ENCODE assay signal across 8 cellular contexts in genomic region chr5:139392678-139393496, GRCh38. TPM values are rescaled to one million over a fixed set of nuclear protein-coding genes. Genes with fewer than 3 reads are reported as not detected.
A peak's percentile ranks its signal among the peaks of the same experiment; 100 is the strongest.
DNase-seq lines count a peak whose midpoint lies in the region; ATAC-seq and TF ChIP-seq lines count a peak whose summit lies in the region.

No MANE protein-coding gene starts in this region.

- DNase-seq in NCI-H524 (lab: John Stamatoyannopoulos, UW), result peak; percentile 29 to 56
- no peak for DNase-seq in NCI-H524 treated with DMSO at 0.1 percent for 48 hours (lab: John Stamatoyannopoulos, UW)
- peak; percentile 76 for DNase-seq in NCI-H748 (lab: John Stamatoyannopoulos, UW; ENCODE audit: unreplicated experiment)
- DNase-seq in activated CD8-positive, alpha-beta memory T cell treated with anti-CD3 and anti-CD28 coated beads, Interleukin-2, amount 50 U/mL, for 4 hours, result peak; percentile 75
- no peak for DNase-seq in tibial nerve (ENCODE audit: low spot score in 2 of 2)

- 12 to 20% methylated on average over 69 to 73 of the region's 77 CpGs for WGBS in tibial nerve, 2 donors

- H3K4me3 ChIP-seq in neutrophil (ENCODE audit: low read depth in 1 of 2, low read length in 1 of 2), result peak overlapping the region; percentile 59 to 73
- peak overlapping the region in 3 of 4 donors; percentile 26 to 57 (median 53) for H3K4me3 ChIP-seq in tibial nerve

- peaks cover 55% of the 10 kb centered on the region for H3K27me3 ChIP-seq in neutrophil
- peaks cover 0 to 35% of the 10 kb centered on the region in 2 donors for H3K27me3 ChIP-seq in tibial nerve

- H3K27ac ChIP-seq in neutrophil, result peak overlapping the region; percentile 49
- peak overlapping the region in 1 of 4 donors; percentile 74 for H3K27ac ChIP-seq in tibial nerve

- ATAC-seq in HG02852 (IDR thresholded peaks at IDR 0.05; ENCODE audit: unreplicated experiment) (peak; percentile 50), esophagus mucosa (peak; percentile 62)

- H3K4me1 ChIP-seq in neutrophil (ENCODE audit: control insufficient read depth in 1 of 2, insufficient read depth in 1 of 2, low read depth in 1 of 2, low read length in 1 of 2), result peaks cover 41% of the 10 kb centered on the region in 2 experiments
- peaks cover 0 to 47% (median 21%) of the 10 kb centered on the region in 4 donors for H3K4me1 ChIP-seq in tibial nerve

- no peaks in the 10 kb centered on the region for H3K9me3 ChIP-seq in neutrophil
- no peaks in the 10 kb centered on the region for H3K9me3 ChIP-seq in tibial nerve

- TF ChIP-seq CTCF in neutrophil (IDR thresholded peaks at IDR 0.05) (peak; percentile 91), tibial nerve (IDR thresholded peaks at IDR 0.05) (peak in 3 of 5 experiments; percentile 38 to 61 (median 60))

- no peaks in the 10 kb centered on the region for H3K36me3 ChIP-seq in neutrophil
- H3K36me3 ChIP-seq in tibial nerve, result no peaks in the 10 kb centered on the region

- no peak for TF ChIP-seq EP300 in tibial nerve (IDR thresholded peaks at IDR 0.05)

- no peak for TF ChIP-seq POLR2A in tibial nerve (IDR thresholded peaks at IDR 0.05)

RNA-seq across cellular contexts. Expression of gene PROB1, which starts 2.0 kb away (rescaled TPM):
- total RNA-seq in esophagus mucosa, result 1.9 TPM
- total RNA-seq in tibial nerve, result 1 to 10 TPM in 3 of 4 donors, under 1 TPM in 1; 0.63 to 3.6 (median 1.3) TPM

RNA-seq across cellular contexts. Expression of gene MZB1, which starts 3.2 kb away (rescaled TPM):
- total RNA-seq in esophagus mucosa, result 3.3 TPM
- total RNA-seq in tibial nerve, result 1 to 10 TPM in 2 of 4 donors, not detected in 2; 2.1 to 2.4 TPM

RNA-seq across cellular contexts. Expression of gene SLC23A1, which starts 9.8 kb away (rescaled TPM):
- total RNA-seq in esophagus mucosa (0.28 TPM), tibial nerve (not detected)

RNA-seq across cellular contexts. Expression of gene SPATA24, which starts 11.0 kb away (rescaled TPM):
- total RNA-seq in esophagus mucosa, result 3.7 TPM
- 1 to 10 TPM in 2 of 4 donors, not detected in 2; 1.9 to 7.2 TPM for total RNA-seq in tibial nerve

RNA-seq across cellular contexts. Expression of gene DNAJC18, which starts 46.4 kb away (rescaled TPM):
- total RNA-seq in esophagus mucosa (2.2 TPM), tibial nerve (10 to 100 TPM in 3 of 4 donors, 1 to 10 TPM in 1; 9.2 to 11.4 (median 10.7) TPM)

Comparison
In these comparisons a context has a peak if more than half of its experiments do, and no peak if none do; other contexts are left out.
1. DNase-seq: peak in NCI-H524 (2 of 2), NCI-H748 (single experiment) and activated CD8-positive, alpha-beta memory T cell treated with anti-CD3 and anti-CD28 coated beads, Interleukin-2, amount 50 U/mL, for 4 hours (single experiment); none in NCI-H524 treated with DMSO at 0.1 percent for 48 hours (single experiment) and tibial nerve (0 of 2).